Comparison of ENCODE assay signal across 17 cellular contexts in the genomic region with DNA sequence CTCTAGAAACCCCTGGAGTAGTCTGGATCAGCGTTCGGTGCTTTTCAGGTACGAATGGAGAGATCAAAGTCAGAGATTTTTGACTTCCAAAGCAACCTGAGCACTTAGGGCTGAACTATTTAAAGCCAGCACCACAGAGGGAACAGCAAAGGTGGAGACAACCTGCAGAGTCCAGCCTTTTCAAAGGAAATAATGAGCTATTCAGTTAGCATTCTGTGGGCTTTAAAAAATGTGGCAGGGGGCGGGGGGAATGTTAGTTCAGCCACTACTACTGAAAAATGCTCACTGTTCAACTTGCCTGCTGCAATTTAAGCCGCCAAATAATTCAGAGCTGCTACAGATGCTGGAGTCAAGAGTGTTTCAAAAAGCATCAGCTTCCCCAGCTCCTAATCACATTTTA.
DNase-seq lines count a peak whose midpoint lies in the region.
"Had no signal": no experiment of that assay in that cellular context is flagged by ENCODE, and none has a peak within 500 bp of the region (broad histone marks: within the 10 kb centered on the region; RNA-seq: fewer than 3 reads in every experiment).

No MANE protein-coding gene starts in this region.

- H3K9me3 ChIP-seq in neuronal stem cell (replicated peaks in 1 of 2; ENCODE audit: control insufficient read depth in 2 of 2, insufficient read depth in 1 of 2, low read depth in 1 of 2, low read length in 2 of 2): peaks cover 0 to 4% of the 10 kb centered on the region in 2 donors

- no peaks in the 10 kb centered on the region for H3K27me3 ChIP-seq in neuronal stem cell (ENCODE audit: control insufficient read depth in 3 of 3, insufficient read depth in 3 of 3, low read depth in 1 of 3, low read length in 3 of 3)

- no peaks in the 10 kb centered on the region for H3K79me1 ChIP-seq in neuronal stem cell (ENCODE audit: low read depth, low read length)

- no CpG with 5 or more reads among the region's 5 CpGs for WGBS in neuronal stem cell (ENCODE audit: extremely low coverage in 2 of 2, insufficient read length in 2 of 2, insufficient replicate concordance in 1 of 2), 2 donors

- no peak overlapping the region for H3K9ac ChIP-seq in neuronal stem cell (ENCODE audit: low read depth, low read length, poor library complexity)

- H3K18ac ChIP-seq in neuronal stem cell (ENCODE audit: low read length): no peak overlapping the region

- no peak overlapping the region for H3K4ac ChIP-seq in neuronal stem cell (ENCODE audit: low read length)

- no peak overlapping the region for H2AK5ac ChIP-seq in neuronal stem cell (ENCODE audit: low read depth, low read length)

- H2AFZ ChIP-seq in neuronal stem cell (ENCODE audit: low read length): no peak overlapping the region

- no peak overlapping the region for H2BK120ac ChIP-seq in neuronal stem cell (ENCODE audit: low read depth, low read length)

- H4K8ac ChIP-seq in neuronal stem cell (ENCODE audit: low read depth, low read length): no peak overlapping the region

- no peak overlapping the region for H2BK15ac ChIP-seq in neuronal stem cell (ENCODE audit: low read length)

- H3K4me1 ChIP-seq in neuronal stem cell (ENCODE audit: control insufficient read depth in 2 of 2, insufficient read depth in 1 of 2, low read depth in 1 of 2, low read length in 2 of 2): peaks cover 0 to 7% of the 10 kb centered on the region in 2 donors
- H3K4me1 ChIP-seq: A549, Caco-2 had no signal

- H3K23ac ChIP-seq in neuronal stem cell (ENCODE audit: low read depth, low read length, poor library complexity): no peak overlapping the region

- peak; percentile 31 for DNase-seq in NCI-H2107 treated with DMSO at 0.1 percent for 48 hours (lab: John Stamatoyannopoulos, UW; ENCODE audit: unreplicated experiment)
- DNase-seq in NCI-H2107 (lab: John Stamatoyannopoulos, UW): no peak
- DNase-seq in iPS DF 19.7 (ENCODE audit: low read depth, low spot score): peak; percentile 1
- peak; percentile 11 for DNase-seq in neuronal stem cell (ENCODE audit: low spot score)
- DNase-seq in NCI-H748 treated with DMSO at 0.1 percent for 48 hours (lab: John Stamatoyannopoulos, UW): no peak
- DNase-seq in kidney tubule cell (ENCODE audit: low spot score): no peak
- DNase-seq in stimulated activated CD4-positive, alpha-beta T cell treated with anti-CD3 and anti-CD28 coated beads, Interleukin-2, amount 100 ng/mL, for 24 hours: no peak
- DNase-seq: AML-193; Caco-2; CD4-positive, alpha-beta T cell; GOT3; H7; HFFc6 had no signal

- H3K4me3 ChIP-seq in neuronal stem cell (ENCODE audit: low read length in 2 of 2): no peak overlapping the region
- H3K4me3 ChIP-seq: A549 had no signal

- no peak overlapping the region for H2BK12ac ChIP-seq in neuronal stem cell (ENCODE audit: low read length)

- H2BK5ac ChIP-seq in neuronal stem cell (ENCODE audit: low read length): no peak overlapping the region

- H3K27ac ChIP-seq in neuronal stem cell (replicated peaks; ENCODE audit: low read length): peak overlapping the region; percentile 20
- H3K27ac ChIP-seq: 22Rv1, A549, C4-2B, HL-60 had no signal

- no peak overlapping the region for H4K91ac ChIP-seq in neuronal stem cell (ENCODE audit: low read depth, low read length, poor library complexity)

- H3K4me2 ChIP-seq in neuronal stem cell (ENCODE audit: insufficient read depth, low read length, poor library complexity, severe bottlenecking): no peak overlapping the region
- H3K4me2 ChIP-seq: A549 had no signal

- no peak overlapping the region for H3K14ac ChIP-seq in neuronal stem cell (ENCODE audit: low read length)

- H3K36me3 ChIP-seq in neuronal stem cell (replicated peaks in 1 of 2; ENCODE audit: control insufficient read depth in 2 of 2, insufficient read depth in 2 of 2, low read length in 2 of 2): no peaks in the 10 kb centered on the region

Comparison
In these comparisons a context has a peak if more than half of its experiments do, and no peak if none do; other contexts are left out.
1. DNase-seq: peak in NCI-H2107 treated with DMSO at 0.1 percent for 48 hours (single experiment), iPS DF 19.7 (single experiment) and neuronal stem cell (single experiment); none in NCI-H2107 (single experiment), NCI-H748 treated with DMSO at 0.1 percent for 48 hours (single experiment), kidney tubule cell (single experiment) and stimulated activated CD4-positive, alpha-beta T cell treated with anti-CD3 and anti-CD28 coated beads, Interleukin-2, amount 100 ng/mL, for 24 hours (0 of 2).